Comparison of ENCODE assay signal across 10 cellular contexts in the genomic region with DNA sequence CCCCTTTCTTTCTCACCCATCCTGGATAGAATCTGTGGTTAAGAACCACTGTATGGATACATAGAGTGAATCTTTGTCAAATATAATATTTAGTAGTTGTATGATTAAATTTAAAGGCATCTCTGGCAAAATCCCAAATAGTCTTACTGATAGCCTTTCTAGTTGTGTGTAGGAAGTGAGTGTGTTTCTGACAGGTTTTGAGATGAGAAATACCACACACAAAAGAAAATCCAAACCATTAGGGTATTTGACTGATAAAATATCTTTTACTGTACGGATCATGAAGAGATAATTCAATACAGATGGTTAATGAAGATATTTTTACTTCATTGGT.
"Had no signal": no experiment of that assay in that cellular context is flagged by ENCODE, and none has a peak within 500 bp of the region (broad histone marks: within the 10 kb centered on the region; RNA-seq: fewer than 3 reads in every experiment).

No MANE protein-coding gene starts in this region.

- H3K9me3 ChIP-seq: lower lobe of right lung, thyroid gland had no signal

- H3K36me3 ChIP-seq: lower lobe of right lung, neural progenitor cell, thyroid gland had no signal

- H3K27me3 ChIP-seq: neural progenitor cell, thyroid gland had no signal

- H3K4me1 ChIP-seq: parathyroid adenoma had no signal

- H3K27ac Mint-ChIP-seq: activated CD4-positive, alpha-beta memory T cell treated with anti-CD3 and anti-CD28 coated beads, Interleukin-2, amount 10 ng/mL, durations not matched to agents 7 days and 5 days; activated T-helper 1 cell treated with anti-CD3 and anti-CD28 coated beads, Interleukin-12 subunit alpha, Interleukin-12 subunit beta, Interleukin-2, Interleukin-4 antibody, amounts not matched to agents 30 ng/mL and 10 ng/mL and 1 ng/mL, durations not matched to agents 14 hours and 24 hours and 36 hours; mesothelial cell of epicardium; neural progenitor cell; stimulated activated effector memory CD8-positive, alpha-beta T cell treated with anti-CD3 and anti-CD28 coated beads, Interleukin-12 subunit alpha, Interleukin-12 subunit beta, amount 100 ng/mL, for 72 hours had no signal

- H3K27ac ChIP-seq: lower lobe of right lung, neural progenitor cell, parathyroid adenoma, thyroid gland had no signal

- DNase-seq: activated CD4-positive, alpha-beta memory T cell treated with anti-CD3 and anti-CD28 coated beads, Interleukin-2, amount 10 ng/mL, durations not matched to agents 7 days and 5 days; activated CD8-positive, alpha-beta memory T cell treated with anti-CD3 and anti-CD28 coated beads, Interleukin-2, amount 50 U/mL, for 4 hours; activated naive CD4-positive, alpha-beta T cell; lower lobe of right lung; thyroid gland had no signal

- H3K9me3 Mint-ChIP-seq: activated CD4-positive, alpha-beta memory T cell treated with anti-CD3 and anti-CD28 coated beads, Interleukin-2, amount 10 ng/mL, durations not matched to agents 7 days and 5 days; activated T-helper 1 cell treated with anti-CD3 and anti-CD28 coated beads, Interleukin-12 subunit alpha, Interleukin-12 subunit beta, Interleukin-2, Interleukin-4 antibody, amounts not matched to agents 30 ng/mL and 10 ng/mL and 1 ng/mL, durations not matched to agents 14 hours and 24 hours and 36 hours; mesothelial cell of epicardium; neural progenitor cell; stimulated activated effector memory CD8-positive, alpha-beta T cell treated with anti-CD3 and anti-CD28 coated beads, Interleukin-12 subunit alpha, Interleukin-12 subunit beta, amount 100 ng/mL, for 72 hours had no signal

- H3K36me3 Mint-ChIP-seq: mesothelial cell of epicardium, neural progenitor cell had no signal

- H3K4me3 Mint-ChIP-seq: activated CD4-positive, alpha-beta memory T cell treated with anti-CD3 and anti-CD28 coated beads, Interleukin-2, amount 10 ng/mL, durations not matched to agents 7 days and 5 days; activated T-helper 1 cell treated with anti-CD3 and anti-CD28 coated beads, Interleukin-12 subunit alpha, Interleukin-12 subunit beta, Interleukin-2, Interleukin-4 antibody, amounts not matched to agents 30 ng/mL and 10 ng/mL and 1 ng/mL, durations not matched to agents 14 hours and 24 hours and 36 hours; mesothelial cell of epicardium; neural progenitor cell; stimulated activated effector memory CD8-positive, alpha-beta T cell treated with anti-CD3 and anti-CD28 coated beads, Interleukin-12 subunit alpha, Interleukin-12 subunit beta, amount 100 ng/mL, for 72 hours had no signal

- H3K4me3 ChIP-seq: lower lobe of right lung, neural progenitor cell, thyroid gland had no signal

- H3K27me3 Mint-ChIP-seq: activated CD4-positive, alpha-beta memory T cell treated with anti-CD3 and anti-CD28 coated beads, Interleukin-2, amount 10 ng/mL, durations not matched to agents 7 days and 5 days had no signal

- ATAC-seq: lower lobe of right lung; stimulated activated effector memory CD8-positive, alpha-beta T cell treated with anti-CD3 and anti-CD28 coated beads, Interleukin-12 subunit alpha, Interleukin-12 subunit beta, amount 100 ng/mL, for 72 hours had no signal
